ENCODE assay signal across 25 cellular contexts in the genomic region with DNA sequence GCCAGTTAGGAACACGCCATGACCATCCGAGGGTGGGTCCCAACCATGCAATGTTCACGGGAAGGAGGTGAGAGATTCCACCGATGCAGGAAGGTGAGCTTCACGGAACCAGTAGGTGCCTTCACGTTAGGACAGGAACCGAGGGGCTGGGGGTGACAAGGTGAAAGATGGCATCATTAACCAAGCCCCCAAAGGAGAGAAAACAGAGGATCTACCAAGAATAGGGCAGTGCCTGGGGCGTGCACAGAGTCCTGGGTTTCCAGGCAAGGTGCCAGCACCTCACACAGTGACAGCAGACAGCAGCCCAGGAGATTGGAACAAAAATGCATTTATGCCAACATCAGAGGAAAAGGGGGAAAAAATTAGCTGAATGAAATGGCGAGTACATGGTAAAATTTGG.
"Had no signal": no experiment of that assay in that cellular context is flagged by ENCODE, and none has a peak within 500 bp of the region (broad histone marks: within the 10 kb centered on the region; RNA-seq: fewer than 3 reads in every experiment).

No MANE protein-coding gene starts in this region.

- H3K36me3 Mint-ChIP-seq: activated naive CD8-positive, alpha-beta T cell; stimulated activated effector memory CD8-positive, alpha-beta T cell treated with anti-CD3 and anti-CD28 coated beads, Interleukin-12 subunit alpha, Interleukin-12 subunit beta, amount 100 ng/mL, for 72 hours; type B pancreatic cell had no signal

- H3K27ac Mint-ChIP-seq: activated naive CD8-positive, alpha-beta T cell; nephron; progenitor cell of endocrine pancreas; stimulated activated effector memory CD8-positive, alpha-beta T cell treated with anti-CD3 and anti-CD28 coated beads, Interleukin-12 subunit alpha, Interleukin-12 subunit beta, amount 100 ng/mL, for 72 hours; stimulated activated naive CD8-positive, alpha-beta T cell treated with anti-CD3 and anti-CD28 coated beads, Interleukin-15, amount 100 ng/mL, for 72 hours; type B pancreatic cell had no signal

- H3K9me3 ChIP-seq: gastrocnemius medialis, neutrophil, uterus had no signal

- H3K4me3 ChIP-seq: coronary artery, dorsolateral prefrontal cortex, gastrocnemius medialis, skin epidermis, uterus had no signal

- H3K4me1 Mint-ChIP-seq: nephron; stimulated activated naive CD8-positive, alpha-beta T cell treated with anti-CD3 and anti-CD28 coated beads, Interleukin-15, amount 100 ng/mL, for 72 hours had no signal

- H3K4me1 ChIP-seq: gastrocnemius medialis, uterus had no signal

- H3K4me3 Mint-ChIP-seq: activated naive CD8-positive, alpha-beta T cell; nephron; stimulated activated effector memory CD8-positive, alpha-beta T cell treated with anti-CD3 and anti-CD28 coated beads, Interleukin-12 subunit alpha, Interleukin-12 subunit beta, amount 100 ng/mL, for 72 hours; stimulated activated naive CD8-positive, alpha-beta T cell treated with anti-CD3 and anti-CD28 coated beads, Interleukin-15, amount 100 ng/mL, for 72 hours; type B pancreatic cell had no signal

- H3K36me3 ChIP-seq: gastrocnemius medialis, neutrophil, uterus, WERI-Rb-1 had no signal

- DNase-seq: activated CD4-positive, alpha-beta T cell treated with anti-CD3 and anti-CD28 coated beads for 48 hours; activated CD4-positive, alpha-beta T cell treated with anti-CD3 and anti-CD28 coated beads, Interleukin-2, amount 50 U/mL, for 48 hours; activated CD8-positive, alpha-beta memory T cell treated with anti-CD3 and anti-CD28 coated beads for 24 hours; activated effector memory CD4-positive, alpha-beta T cell treated with Interleukin-2 at 50 U/mL for 16 hours; activated naive CD4-positive, alpha-beta T cell treated with Interleukin-2 at 50 U/mL for 16 hours; anterior cingulate cortex; cerebellar nuclear complex; effector memory CD4-positive, alpha-beta T cell; gastrocnemius medialis; glutamatergic neuron; left cardiac atrium; left ventricle myocardium superior; stimulated activated CD4-positive, alpha-beta T cell treated with anti-CD3 and anti-CD28 coated beads, Interleukin-4, amount 100 ng/mL, for 24 hours; stimulated activated naive CD8-positive, alpha-beta T cell treated with anti-CD3 and anti-CD28 coated beads, Interleukin-15, amount 100 ng/mL, for 72 hours; uterus; WERI-Rb-1 had no signal

- H3K9me3 Mint-ChIP-seq: nephron; stimulated activated effector memory CD8-positive, alpha-beta T cell treated with anti-CD3 and anti-CD28 coated beads, Interleukin-12 subunit alpha, Interleukin-12 subunit beta, amount 100 ng/mL, for 72 hours; stimulated activated naive CD8-positive, alpha-beta T cell treated with anti-CD3 and anti-CD28 coated beads, Interleukin-15, amount 100 ng/mL, for 72 hours; type B pancreatic cell had no signal

- H3K27ac ChIP-seq: coronary artery, dorsolateral prefrontal cortex, gastrocnemius medialis, neutrophil, skin epidermis, uterus had no signal
